ENCODE assay signal across 1 cellular context in the genomic region with DNA sequence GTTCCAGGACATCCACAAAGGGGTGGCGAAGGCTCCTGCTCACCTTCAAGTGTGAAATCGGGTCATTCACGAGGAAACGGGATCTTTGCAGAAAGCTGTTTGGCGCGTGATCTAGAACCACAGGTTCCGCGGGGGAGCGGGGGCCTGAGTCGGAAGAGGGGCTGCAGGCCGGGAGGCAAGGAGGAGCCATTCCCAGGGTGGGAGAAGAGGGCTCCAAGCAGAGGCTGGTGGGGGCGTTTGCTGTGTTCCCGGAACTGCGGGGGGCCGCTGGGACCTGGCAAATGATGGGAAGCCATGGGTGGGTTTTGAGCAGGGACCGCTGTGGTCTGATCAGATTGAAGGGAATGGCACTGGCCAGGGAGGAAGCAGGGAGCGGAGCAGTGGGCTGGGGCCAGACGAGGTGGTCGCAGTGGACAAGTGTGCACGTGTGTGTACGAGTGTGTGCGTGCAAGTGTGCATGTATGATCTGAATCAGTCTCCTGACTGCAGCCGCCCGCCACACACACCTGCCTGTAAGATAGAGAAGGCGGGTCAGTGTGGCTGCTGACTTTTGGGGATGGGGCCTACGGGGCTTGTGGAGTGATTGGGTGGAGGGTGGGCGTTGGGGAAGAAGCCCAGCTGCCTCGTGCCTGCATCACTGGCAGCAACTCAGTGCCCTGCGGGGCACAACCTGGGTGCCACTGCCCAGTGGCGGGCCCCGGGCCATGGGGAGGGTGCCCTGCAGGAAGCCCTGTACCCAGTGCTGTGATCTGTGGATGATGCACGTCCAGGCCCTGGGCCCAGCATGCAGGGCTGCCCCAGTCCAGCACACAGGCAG.
TF ChIP-seq lines count a peak whose summit lies in the region.

No MANE protein-coding gene starts in this region.

TF ChIP-seq in HepG2, 621 proteins besides CTCF, POLR2A, EP300 and RAD21 (continued from another document):
- TF ChIP-seq, protein P1, sequence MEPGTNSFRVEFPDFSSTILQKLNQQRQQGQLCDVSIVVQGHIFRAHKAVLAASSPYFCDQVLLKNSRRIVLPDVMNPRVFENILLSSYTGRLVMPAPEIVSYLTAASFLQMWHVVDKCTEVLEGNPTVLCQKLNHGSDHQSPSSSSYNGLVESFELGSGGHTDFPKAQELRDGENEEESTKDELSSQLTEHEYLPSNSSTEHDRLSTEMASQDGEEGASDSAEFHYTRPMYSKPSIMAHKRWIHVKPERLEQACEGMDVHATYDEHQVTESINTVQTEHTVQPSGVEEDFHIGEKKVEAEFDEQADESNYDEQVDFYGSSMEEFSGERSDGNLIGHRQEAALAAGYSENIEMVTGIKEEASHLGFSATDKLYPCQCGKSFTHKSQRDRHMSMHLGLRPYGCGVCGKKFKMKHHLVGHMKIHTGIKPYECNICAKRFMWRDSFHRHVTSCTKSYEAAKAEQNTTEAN (CRISPR knock-in tag; conservative IDR thresholded peaks at IDR 0.05): no peak
- TF ChIP-seq ZMAT3 (CRISPR knock-in tag; conservative IDR thresholded peaks at IDR 0.05) (no peak), MXI1 (IDR thresholded peaks at IDR 0.05; ENCODE audit: borderline replicate concordance, low read depth, low read length) (no peak), ZNF589 (CRISPR knock-in tag; conservative IDR thresholded peaks at IDR 0.05) (no peak), MATR3 (CRISPR knock-in tag; IDR thresholded peaks at IDR 0.05) (no peak), ARHGAP35 (CRISPR knock-in tag; IDR thresholded peaks at IDR 0.05; ENCODE audit: borderline replicate concordance) (no peak), NAIF1 (CRISPR knock-in tag; IDR thresholded peaks at IDR 0.05; ENCODE audit: borderline replicate concordance) (no peak), KAT8 (CRISPR knock-in tag; IDR thresholded peaks at IDR 0.05) (no peak), ZFX (CRISPR knock-in tag; IDR thresholded peaks at IDR 0.05; ENCODE audit: low read depth) (no peak)
- TF ChIP-seq, protein P2, sequence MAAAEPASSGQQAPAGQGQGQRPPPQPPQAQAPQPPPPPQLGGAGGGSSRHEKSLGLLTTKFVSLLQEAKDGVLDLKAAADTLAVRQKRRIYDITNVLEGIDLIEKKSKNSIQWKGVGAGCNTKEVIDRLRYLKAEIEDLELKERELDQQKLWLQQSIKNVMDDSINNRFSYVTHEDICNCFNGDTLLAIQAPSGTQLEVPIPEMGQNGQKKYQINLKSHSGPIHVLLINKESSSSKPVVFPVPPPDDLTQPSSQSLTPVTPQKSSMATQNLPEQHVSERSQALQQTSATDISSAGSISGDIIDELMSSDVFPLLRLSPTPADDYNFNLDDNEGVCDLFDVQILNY (CRISPR knock-in tag; conservative IDR thresholded peaks at IDR 0.05): no peak
